Comparison of ENCODE assay signal across 13 cellular contexts in the genomic region with DNA sequence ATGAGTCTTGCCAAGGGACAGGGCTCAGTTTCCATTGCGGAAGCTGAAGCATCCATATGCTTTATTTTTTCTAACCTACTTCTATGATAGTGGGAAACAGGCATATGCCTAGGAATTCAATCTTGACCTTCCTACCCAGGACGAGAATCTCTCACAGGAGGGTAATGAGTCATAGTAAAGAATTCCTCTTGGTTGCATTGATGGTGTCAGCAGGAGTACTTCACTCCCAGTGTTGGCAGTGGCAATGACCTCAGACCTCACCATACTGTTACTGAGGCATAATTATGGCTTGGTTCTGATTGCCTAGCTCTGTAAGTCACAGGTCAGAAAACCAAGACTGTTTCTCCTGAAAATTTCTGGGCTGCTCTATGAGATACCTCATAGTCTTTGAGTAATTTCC.
DNase-seq lines count a peak whose midpoint lies in the region; ATAC-seq and TF ChIP-seq lines count a peak whose summit lies in the region.
"Had no signal": no experiment of that assay in that cellular context is flagged by ENCODE, and none has a peak within 500 bp of the region (broad histone marks: within the 10 kb centered on the region; RNA-seq: fewer than 3 reads in every experiment).

No MANE protein-coding gene starts in this region.

- POLR2A ChIA-PET in AG04450 (lab: Yijun Ruan, JAX) = no interaction called here

- CTCF ChIA-PET in AG04450 (lab: Charles Lee) = interaction anchor here (0.8 kb wide), 1 partner anchor 601 kb away, joined by 3 read pairs; no protein-coding TSS in a partner anchor

- intact Hi-C loops in gastrocnemius medialis (cut with DNase I; ENCODE audit: low total_unique reads) = no loop called here

- in situ Hi-C loops in gastrocnemius medialis (cut with MboI; ENCODE audit: low sequenced_read_pairs in 4 of 4) = no loop called here

- no peak for TF ChIP-seq CTCF in AG04450 (IDR thresholded peaks at IDR 0.05; ENCODE audit: low read depth, low read length)
- TF ChIP-seq CTCF in gastrocnemius medialis (IDR thresholded peaks at IDR 0.05 in 4 of 5, conservative IDR thresholded peaks at IDR 0.05 in 1 of 5) = no peak

- H3K9me3 ChIP-seq in AG04450 (ENCODE audit: control insufficient read depth, insufficient read depth, low read length) (no peaks in the 10 kb centered on the region), gastrocnemius medialis (no peaks in the 10 kb centered on the region)
- H3K9me3 ChIP-seq: lower lobe of right lung had no signal

- DNase-seq in AG04450 (ENCODE audit: low read depth, low spot score) = peak; percentile 0
- peak; percentile 33 for DNase-seq in HS-27A (ENCODE audit: low read depth)
- peak; percentile 88 for DNase-seq in amniotic epithelial cell (ENCODE audit: low read depth)
- DNase-seq in iPS DF 4.7 (ENCODE audit: extremely low read depth, low spot score) = peak; percentile 19
- no peak for DNase-seq in gastrocnemius medialis
- no peak for DNase-seq in SKM-1 treated with dmso at 0.1 percent for 144 hours (lab: John Stamatoyannopoulos, UW; ENCODE audit: unreplicated experiment)
- DNase-seq: activated CD8-positive, alpha-beta memory T cell treated with anti-CD3 and anti-CD28 coated beads, Interleukin-2, amount 50 U/mL, for 4 hours; anterior cingulate cortex; lower lobe of right lung; NCI-H1105; posterior cingulate gyrus had no signal

- no peak for TF ChIP-seq POLR2A in gastrocnemius medialis (IDR thresholded peaks at IDR 0.05)

- no peaks in the 10 kb centered on the region for H3K36me3 ChIP-seq in gastrocnemius medialis
- H3K36me3 ChIP-seq: lower lobe of right lung had no signal

- no peak overlapping the region for H3K4me3 ChIP-seq in AG04450 (ENCODE audit: low read depth, low read length)
- no peak overlapping the region for H3K4me3 ChIP-seq in gastrocnemius medialis
- H3K4me3 ChIP-seq: lower lobe of right lung had no signal

- H3K4me1 ChIP-seq in gastrocnemius medialis = no peaks in the 10 kb centered on the region
- H3K4me1 ChIP-seq: lower lobe of right lung had no signal

- H3K27ac ChIP-seq in AG04450 (ENCODE audit: low read depth, low read length) = no peak overlapping the region
- H3K27ac ChIP-seq in gastrocnemius medialis = no peak overlapping the region
- H3K27ac ChIP-seq: lower lobe of right lung had no signal

- H3K27me3 ChIP-seq in AG04450 (ENCODE audit: control insufficient read depth, insufficient read depth, low read length) (no peaks in the 10 kb centered on the region), gastrocnemius medialis (no peaks in the 10 kb centered on the region)

- ATAC-seq in HG03097 (IDR thresholded peaks at IDR 0.05; ENCODE audit: low FRiP score, unreplicated experiment) (no peak), gastrocnemius medialis (no peak), GM19395 (IDR thresholded peaks at IDR 0.05; ENCODE audit: unreplicated experiment) (no peak)

Comparison
In these comparisons a context has a peak if more than half of its experiments do, and no peak if none do; other contexts are left out.
1. DNase-seq: peak in AG04450 (single experiment), HS-27A (single experiment), amniotic epithelial cell (single experiment) and iPS DF 4.7 (single experiment); none in gastrocnemius medialis (0 of 2) and SKM-1 treated with dmso at 0.1 percent for 144 hours (single experiment).